30 cellular contexts compared by ENCODE assay signal in genomic region chr12:102851246-102851645, GRCh38.
"Had no signal": no experiment of that assay in that cellular context is flagged by ENCODE, and none has a peak within 500 bp of the region (broad histone marks: within the 10 kb centered on the region; RNA-seq: fewer than 3 reads in every experiment).

No MANE protein-coding gene starts in this region.

- H3K27ac Mint-ChIP-seq: immature natural killer cell; naive thymus-derived CD8-positive, alpha-beta T cell; nephron; stimulated activated naive B cell treated with anti-CD40 and anti-IgM and Interleukin-4, amounts not matched to agents 10 μg/mL and 1 μg/mL and 100 μg/mL, for 72 hours; stimulated activated naive CD8-positive, alpha-beta T cell treated with anti-CD3 and anti-CD28 coated beads, Interleukin-15, Interleukin-2, amounts not matched to agents 100 ng/mL and 50 ng/mL, for 24 hours had no signal

- H3K36me3 ChIP-seq: lower lobe of right lung, pancreas, prostate gland, suprapubic skin, thoracic aorta, tibial artery, upper lobe of right lung had no signal

- DNase-seq: hypothalamus; immature natural killer cell; kidney; left cardiac atrium; left ventricle myocardium superior; lower lobe of right lung; mammary epithelial cell; mesenchymal stem cell; naive thymus-derived CD8-positive, alpha-beta T cell; nucleus accumbens; pancreas; posterior cingulate gyrus; retina; right cardiac atrium; stimulated activated CD4-positive, alpha-beta T cell treated with anti-CD3 and anti-CD28 coated beads, Interleukin-12 subunit alpha, Interleukin-12 subunit beta, amount 100 ng/mL, for 4 hours; stimulated activated CD4-positive, alpha-beta T cell treated with anti-CD3 and anti-CD28 coated beads, Interleukin-15, amount 100 ng/mL, for 24 hours; stimulated activated CD4-positive, alpha-beta T cell treated with anti-CD3 and anti-CD28 coated beads, Interleukin-2, amount 100 ng/mL, for 24 hours; stimulated activated CD4-positive, alpha-beta T cell treated with anti-CD3 and anti-CD28 coated beads, Interleukin-4, amount 100 ng/mL, for 1 hour; stimulated activated naive B cell treated with anti-CD40 and anti-IgM and Interleukin-4, amounts not matched to agents 10 μg/mL and 1 μg/mL and 100 μg/mL, for 72 hours; tibial artery; trophoblast cell; upper lobe of right lung had no signal

- H3K4me3 ChIP-seq: lower lobe of right lung, pancreas, prostate gland, skin epidermis, suprapubic skin, thoracic aorta, tibial artery, upper lobe of right lung had no signal

- H3K36me3 Mint-ChIP-seq: immature natural killer cell; stimulated activated naive B cell treated with anti-CD40 and anti-IgM and Interleukin-4, amounts not matched to agents 10 μg/mL and 1 μg/mL and 100 μg/mL, for 72 hours had no signal

- H3K9me3 Mint-ChIP-seq: nephron; neural crest cell; stimulated activated naive B cell treated with anti-CD40 and anti-IgM and Interleukin-4, amounts not matched to agents 10 μg/mL and 1 μg/mL and 100 μg/mL, for 72 hours; stimulated activated naive CD8-positive, alpha-beta T cell treated with anti-CD3 and anti-CD28 coated beads, Interleukin-15, Interleukin-2, amounts not matched to agents 100 ng/mL and 50 ng/mL, for 24 hours had no signal

- H3K4me1 Mint-ChIP-seq: immature natural killer cell; naive thymus-derived CD8-positive, alpha-beta T cell; nephron; neural crest cell; stimulated activated naive B cell treated with anti-CD40 and anti-IgM and Interleukin-4, amounts not matched to agents 10 μg/mL and 1 μg/mL and 100 μg/mL, for 72 hours had no signal

- ATAC-seq: left cardiac atrium; left ventricle myocardium superior; lower lobe of right lung; naive thymus-derived CD8-positive, alpha-beta T cell; pancreas; right cardiac atrium; sciatic nerve; stimulated activated naive B cell treated with anti-CD40 and anti-IgM and Interleukin-4, amounts not matched to agents 10 μg/mL and 1 μg/mL and 100 μg/mL, for 72 hours; upper lobe of right lung had no signal

- H3K4me1 ChIP-seq: lower lobe of right lung, pancreas, prostate gland, suprapubic skin, tibial artery, upper lobe of right lung had no signal

- H3K4me3 Mint-ChIP-seq: immature natural killer cell; naive thymus-derived CD8-positive, alpha-beta T cell; nephron; neural crest cell; stimulated activated naive B cell treated with anti-CD40 and anti-IgM and Interleukin-4, amounts not matched to agents 10 μg/mL and 1 μg/mL and 100 μg/mL, for 72 hours; stimulated activated naive CD8-positive, alpha-beta T cell treated with anti-CD3 and anti-CD28 coated beads, Interleukin-15, Interleukin-2, amounts not matched to agents 100 ng/mL and 50 ng/mL, for 24 hours had no signal

- H3K9me3 ChIP-seq: lower lobe of right lung, pancreas, prostate gland, suprapubic skin, thoracic aorta, tibial artery, upper lobe of right lung had no signal

- H3K27me3 ChIP-seq: pancreas, suprapubic skin, tibial artery, upper lobe of right lung had no signal

- H3K27ac ChIP-seq: lower lobe of right lung, pancreas, prostate gland, skin epidermis, suprapubic skin, thoracic aorta, tibial artery, upper lobe of right lung had no signal
